ENCODE assay signal across 25 cellular contexts in the genomic region with DNA sequence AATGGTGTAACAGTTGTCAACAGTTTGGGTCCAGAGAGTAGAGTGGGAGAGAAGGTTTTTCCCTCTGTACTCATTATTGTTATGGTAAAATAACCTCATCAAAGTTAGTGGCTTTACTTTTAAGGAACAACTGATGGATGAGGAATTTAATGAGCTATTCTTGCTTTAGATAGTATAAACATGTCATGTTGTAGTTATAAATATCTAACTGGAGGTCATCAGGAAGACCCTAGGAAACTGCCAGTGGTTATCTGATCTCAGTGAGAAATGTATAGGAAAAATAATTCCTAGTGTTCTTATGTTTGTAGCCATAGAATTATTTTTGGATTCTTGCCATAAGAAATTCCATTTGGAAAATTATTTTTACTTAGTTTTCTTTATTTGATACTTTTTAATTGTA. TPM values are rescaled to one million over a fixed set of nuclear protein-coding genes. Genes with fewer than 3 reads are reported as not detected.
A peak's percentile ranks its signal among the peaks of the same experiment; 100 is the strongest.
DNase-seq lines count a peak whose midpoint lies in the region; ATAC-seq, FAIRE-seq and TF ChIP-seq lines count a peak whose summit lies in the region.
"Had no signal": no experiment of that assay in that cellular context is flagged by ENCODE, and none has a peak within 500 bp of the region (broad histone marks: within the 10 kb centered on the region; RNA-seq: fewer than 3 reads in every experiment).

No MANE protein-coding gene starts in this region.

- no peak overlapping the region for H3K27ac Mint-ChIP-seq in CD4-positive, CD25-positive, alpha-beta regulatory T cell
- peak overlapping the region; percentile 86 for H3K27ac Mint-ChIP-seq in HFFc6
- peak overlapping the region; percentile 69 to 98 (median 90) for H3K27ac Mint-ChIP-seq in naive thymus-derived CD8-positive, alpha-beta T cell
- no peak overlapping the region for H3K27ac Mint-ChIP-seq in activated CD4-positive, alpha-beta T cell treated with anti-CD3 and anti-CD28 coated beads, Interleukin-2, amount 10 ng/mL, durations not matched to agents 24 days and 14 days

- intact Hi-C loops in K562 (cut with micrococcal nuclease) = no loop called here
- intact Hi-C loops in activated CD4-positive, alpha-beta T cell treated with anti-CD3 and anti-CD28 coated beads, Interleukin-2, amount 10 ng/mL, durations not matched to agents 24 days and 14 days (cut with micrococcal nuclease) = loop anchor here (10.0 kb wide), 1 partner anchor 335 kb away; no protein-coding TSS in a partner anchor

- no peak overlapping the region for H3K4me2 ChIP-seq in K562 (ENCODE audit: insufficient read depth, low read length)

- H3K79me2 ChIP-seq in K562 (ENCODE audit: control insufficient read depth, insufficient read depth, low read length) = peaks cover 53% of the 10 kb centered on the region

- DNase-seq in CD4-positive, CD25-positive, alpha-beta regulatory T cell = no peak
- DNase-seq in HFFc6 (no peak), K562 (ENCODE audit: extremely low read depth in 1 of 4, low spot score in 3 of 4) (no peak), DMS153 treated with DMSO at 0.1 percent for 48 hours (lab: John Stamatoyannopoulos, UW; ENCODE audit: unreplicated experiment) (no peak), DMS53 (lab: John Stamatoyannopoulos, UW) (no peak)
- DNase-seq in naive thymus-derived CD8-positive, alpha-beta T cell = no peak
- DNase-seq in activated CD4-positive, alpha-beta T cell treated with anti-CD3 and anti-CD28 coated beads, Interleukin-2, amount 10 ng/mL, durations not matched to agents 24 days and 14 days = no peak
- DNase-seq: activated CD4-positive, CD25-positive, alpha-beta regulatory T cell; activated effector memory CD4-positive, alpha-beta T cell treated with Interleukin-2 at 50 U/mL for 16 hours; caudate nucleus; DMS79 treated with DMSO at 0.1 percent for 48 hours; erythroblast; gastrocnemius medialis; H7; NCI-H1105 treated with DMSO at 0.1 percent for 48 hours; NCI-H446 treated with DMSO at 0.1 percent for 48 hours; NK-92 treated with Interleukin-12 subunit alpha and Interleukin-12 subunit beta, amount 100 ng/mL, for 24 hours; stimulated activated CD4-positive, alpha-beta T cell treated with anti-CD3 and anti-CD28 coated beads, Interleukin-2, amount 100 ng/mL, for 48 hours; T-helper 9 cell; upper lobe of left lung had no signal

- TF ChIP-seq POLR2A in K562 (conservative IDR thresholded peaks at IDR 0.05) = no peak

- POLR2A ChIA-PET in K562 (lab: Yijun Ruan, JAX) = no interaction called here
- POLR2A ChIA-PET in naive thymus-derived CD8-positive, alpha-beta T cell (lab: Charles Lee) = interaction anchor here (0.5 to 1.2 kb wide), 4 partner anchors 13 to 102 kb away, joined by 3 to 6 read pairs (median 3); no protein-coding TSS in a partner anchor

- TF ChIP-seq CTCF in HFFc6 (IDR thresholded peaks at IDR 0.05) (no peak), K562 (IDR thresholded peaks at IDR 0.05 in 2 of 3, conservative IDR thresholded peaks at IDR 0.05 in 1 of 3; ENCODE audit: insufficient read depth in 2 of 3, low read depth in 1 of 3, low read length in 3 of 3) (no peak)

- FAIRE-seq in K562 (lab: Jason Lieb, UNC) = no peak
- FAIRE-seq: keratinocyte had no signal

- no peak overlapping the region for H2AFZ ChIP-seq in K562 (ENCODE audit: low read depth, low read length)

- H3K9me3 ChIP-seq in CD4-positive, CD25-positive, alpha-beta regulatory T cell (ENCODE audit: control insufficient read depth in 2 of 2, low read length in 2 of 2) = no peaks in the 10 kb centered on the region
- H3K9me3 ChIP-seq in K562 (replicated peaks; ENCODE audit: control insufficient read depth, insufficient read depth, low read depth, low read length) = no peaks in the 10 kb centered on the region
- H3K9me3 ChIP-seq: gastrocnemius medialis, upper lobe of left lung had no signal

- H3K4me1 Mint-ChIP-seq in CD4-positive, CD25-positive, alpha-beta regulatory T cell = peaks cover 31 to 55% (median 47%) of the 10 kb centered on the region in 4 donors
- peaks cover 19% of the 10 kb centered on the region for H3K4me1 Mint-ChIP-seq in HFFc6 (ENCODE audit: low read depth)
- peaks cover 21 to 63% (median 53%) of the 10 kb centered on the region in 4 donors for H3K4me1 Mint-ChIP-seq in naive thymus-derived CD8-positive, alpha-beta T cell
- H3K4me1 Mint-ChIP-seq in activated CD4-positive, alpha-beta T cell treated with anti-CD3 and anti-CD28 coated beads, Interleukin-2, amount 10 ng/mL, durations not matched to agents 24 days and 14 days = peaks cover 30% of the 10 kb centered on the region

- H3K27me3 Mint-ChIP-seq in CD4-positive, CD25-positive, alpha-beta regulatory T cell = no peaks in the 10 kb centered on the region
- no peaks in the 10 kb centered on the region; the same call in none of the 2 replicates for H3K27me3 Mint-ChIP-seq in HFFc6 (ENCODE audit: insufficient read depth)
- no peaks in the 10 kb centered on the region for H3K27me3 Mint-ChIP-seq in naive thymus-derived CD8-positive, alpha-beta T cell
- no peaks in the 10 kb centered on the region for H3K27me3 Mint-ChIP-seq in activated CD4-positive, alpha-beta T cell treated with anti-CD3 and anti-CD28 coated beads, Interleukin-2, amount 10 ng/mL, durations not matched to agents 24 days and 14 days

- H3K9me1 ChIP-seq in K562 (ENCODE audit: control insufficient read depth, insufficient read depth, low read length) = no peaks in the 10 kb centered on the region

- TF ChIP-seq EP300 in K562 (IDR thresholded peaks at IDR 0.05; ENCODE audit: low read length) = no peak

- H3K9ac ChIP-seq in K562 (ENCODE audit: insufficient read depth in 1 of 2, low read depth in 2 of 2, low read length in 2 of 2) = no peak overlapping the region

- in situ Hi-C loops in K562 (cut with MboI) = no loop called here

- peaks cover 24% of the 10 kb centered on the region for H3K36me3 Mint-ChIP-seq in CD4-positive, CD25-positive, alpha-beta regulatory T cell
- H3K36me3 Mint-ChIP-seq in HFFc6 (ENCODE audit: low read depth) = peaks cover 29% of the 10 kb centered on the region
- peaks cover 13 to 30% (median 19%) of the 10 kb centered on the region in 3 donors for H3K36me3 Mint-ChIP-seq in naive thymus-derived CD8-positive, alpha-beta T cell
- peaks cover 37% of the 10 kb centered on the region for H3K36me3 Mint-ChIP-seq in activated CD4-positive, alpha-beta T cell treated with anti-CD3 and anti-CD28 coated beads, Interleukin-2, amount 10 ng/mL, durations not matched to agents 24 days and 14 days (ENCODE audit: low read depth)

- H4K20me1 ChIP-seq in K562 (replicated peaks; ENCODE audit: control insufficient read depth, insufficient read depth, low read length) = no peaks in the 10 kb centered on the region

- TF ChIP-seq RAD21 in K562 (CRISPR knock-in tag; conservative IDR thresholded peaks at IDR 0.05 in 1 of 2, IDR thresholded peaks at IDR 0.05 in 1 of 2) = no peak

- no TSS peak for BruUV-seq in K562 (replicated peaks; lab: Mats Ljungman, UMichigan)

- no peaks in the 10 kb centered on the region for H3K27me3 ChIP-seq in CD4-positive, CD25-positive, alpha-beta regulatory T cell (ENCODE audit: control insufficient read depth, insufficient read depth, low read length)
- H3K27me3 ChIP-seq in K562 (ENCODE audit: control insufficient read depth in 2 of 2, insufficient read depth in 2 of 2, low read length in 2 of 2) = no peaks in the 10 kb centered on the region
- H3K27me3 ChIP-seq: gastrocnemius medialis, upper lobe of left lung had no signal

- H3K9me3 Mint-ChIP-seq in CD4-positive, CD25-positive, alpha-beta regulatory T cell = no peaks in the 10 kb centered on the region
- H3K9me3 Mint-ChIP-seq in HFFc6 = peaks cover 5% of the 10 kb centered on the region; the same call in 1 of the 2 replicates
- no peaks in the 10 kb centered on the region for H3K9me3 Mint-ChIP-seq in naive thymus-derived CD8-positive, alpha-beta T cell
- H3K9me3 Mint-ChIP-seq in activated CD4-positive, alpha-beta T cell treated with anti-CD3 and anti-CD28 coated beads, Interleukin-2, amount 10 ng/mL, durations not matched to agents 24 days and 14 days = peaks cover 6% of the 10 kb centered on the region

- H3K4me3 Mint-ChIP-seq in CD4-positive, CD25-positive, alpha-beta regulatory T cell = peak overlapping the region in 2 of 4 donors; percentile 10 to 73
- peak overlapping the region; percentile 31; the same call in 1 of the 2 replicates for H3K4me3 Mint-ChIP-seq in HFFc6
- H3K4me3 Mint-ChIP-seq in naive thymus-derived CD8-positive, alpha-beta T cell = peak overlapping the region in 5 of 10 donors; percentile 38 to 78 (median 58)
- no peak overlapping the region for H3K4me3 Mint-ChIP-seq in activated CD4-positive, alpha-beta T cell treated with anti-CD3 and anti-CD28 coated beads, Interleukin-2, amount 10 ng/mL, durations not matched to agents 24 days and 14 days

- no peak overlapping the region for H3K27ac ChIP-seq in CD4-positive, CD25-positive, alpha-beta regulatory T cell (ENCODE audit: insufficient read depth, low read length, poor library complexity, severe bottlenecking)
- H3K27ac ChIP-seq in K562 (ENCODE audit: extremely low read depth, low read depth, low read length) = no peak overlapping the region
- H3K27ac ChIP-seq: gastrocnemius medialis, skin epidermis had no signal

- no peak for ATAC-seq in CD4-positive, CD25-positive, alpha-beta regulatory T cell (ENCODE audit: low read depth in 2 of 2)
- no peak for ATAC-seq in K562
- no peak for ATAC-seq in naive thymus-derived CD8-positive, alpha-beta T cell
- no peak for ATAC-seq in GM18517 (IDR thresholded peaks at IDR 0.05; ENCODE audit: unreplicated experiment)
- ATAC-seq: gastrocnemius medialis, SK-N-SH treated with all-trans-retinoic acid at 6 μM for 48 hours had no signal

- peaks cover 3% of the 10 kb centered on the region for H3K36me3 ChIP-seq in CD4-positive, CD25-positive, alpha-beta regulatory T cell (ENCODE audit: control insufficient read depth, insufficient read depth, low read length)
- H3K36me3 ChIP-seq in K562 (ENCODE audit: control insufficient read depth, insufficient read depth, low read length) = peaks cover 31% of the 10 kb centered on the region

- peak overlapping the region; percentile 1 for H3K4me3 ChIP-seq in CD4-positive, CD25-positive, alpha-beta regulatory T cell (ENCODE audit: low read depth, low read length)
- no peak overlapping the region for H3K4me3 ChIP-seq in K562
- H3K4me3 ChIP-seq: gastrocnemius medialis, lung, skin epidermis, upper lobe of left lung had no signal

- H3K4me1 ChIP-seq in CD4-positive, CD25-positive, alpha-beta regulatory T cell (ENCODE audit: control insufficient read depth, insufficient read depth, low read length, poor library complexity, severe bottlenecking) = peaks cover 8% of the 10 kb centered on the region
- peaks cover 4% of the 10 kb centered on the region in 2 experiments; a peak in 1 of 5 replicates for H3K4me1 ChIP-seq in K562 (replicated peaks in 1 of 2; ENCODE audit: control insufficient read depth in 2 of 2, insufficient read depth in 2 of 2, low read length in 2 of 2)

- CTCF ChIA-PET in K562 (lab: Yijun Ruan, JAX; ENCODE audit: low intra/inter-chr PET ratio) = no interaction called here

RNA-seq across cellular contexts. Expression of a gene that starts 4.1 kb away (rescaled TPM):
- total RNA-seq in CD4-positive, CD25-positive, alpha-beta regulatory T cell = 48.0 TPM
- polyA plus RNA-seq in CD4-positive, CD25-positive, alpha-beta regulatory T cell = 10 to 100 TPM; 22.2 to 39.3 (median 32.0) TPM
- 10 to 100 TPM; 26.2 to 31.4 (median 29.7) TPM for total RNA-seq in HFFc6 (2021; fragmentation: NEBNext Ultra II Directional; extraction: Animal tissue kit (Norgen Biotek cat#: 25700))
- total RNA-seq in K562 (2011; cell fraction: chromatin; rRNA removed; ENCODE audit: low replicate concordance) = 30.3 and 108 TPM in 2 replicates
- 18.2 and 29.2 TPM in 2 replicates for total RNA-seq in K562 (2011; cell fraction: nucleolus; rRNA removed)
- 45.3 and 47.3 TPM in 2 replicates for total RNA-seq in K562 (2011; cell fraction: nucleoplasm; rRNA removed)
- total RNA-seq in K562 (2014; rRNA removed) (32.9 and 35.1 TPM in 2 replicates), K562 (2014; rRNA removed; fragmentation: Illumina TruSeq; extraction: Trizol) (42.8 and 50.0 TPM in 2 replicates), K562 (2015; rRNA removed; fragmentation: Illumina TruSeq; extraction: Trizol) (39.9 and 40.9 TPM in 2 replicates), K562 (2021) (26.7 and 31.6 TPM in 2 replicates)
- polyA plus RNA-seq in K562 (2011; rRNA removed) (19.1 and 23.6 TPM in 2 replicates), K562 (2014; fragmentation: Illumina TruSeq; extraction: Trizol) (16.4 and 21.7 TPM in 2 replicates), K562 (2014; fragmentation: Nextera tagmentation; extraction: Ambion mirVana) (1 to 10 TPM; 7.8 to 9.6 TPM), K562 (2014; rRNA removed) (13.8 and 14.4 TPM in 2 replicates)
- polyA plus RNA-seq in K562 (2011; cell fraction: cytosol; rRNA removed) = 7.0 and 8.8 TPM in 2 replicates
- 21.6 and 26.0 TPM in 2 replicates for polyA plus RNA-seq in K562 (2011; cell fraction: nucleus; rRNA removed)
- 12.3 and 12.9 TPM in 2 replicates for polyA plus RNA-seq in K562 (2012)
- polyA minus RNA-seq in K562 (2011; rRNA and poly(A)+ RNA removed) = 130 and 141 TPM in 2 replicates
- 31.3 and 32.4 TPM in 2 replicates for polyA minus RNA-seq in K562 (2011; cell fraction: cytosol; rRNA and poly(A)+ RNA removed)
- polyA minus RNA-seq in K562 (2011; cell fraction: nucleus; rRNA and poly(A)+ RNA removed) = 66.0 and 111 TPM in 2 replicates
- total RNA-seq in naive thymus-derived CD8-positive, alpha-beta T cell = 10 to 100 TPM; 78.0 to 78.4 TPM
- 10 to 100 TPM; 45.7 to 89.4 (median 62.8) TPM for polyA plus RNA-seq in naive thymus-derived CD8-positive, alpha-beta T cell
- 32.1 and 35.7 TPM in 2 replicates for total RNA-seq in activated CD4-positive, alpha-beta T cell treated with anti-CD3 and anti-CD28 coated beads, Interleukin-2, amount 10 ng/mL, durations not matched to agents 24 days and 14 days

Comparison
In these comparisons a context has a peak if more than half of its experiments do, and no peak if none do; other contexts are left out.
1. H3K27ac Mint-ChIP-seq: peak in HFFc6 (single experiment) and naive thymus-derived CD8-positive, alpha-beta T cell (10 of 10); none in CD4-positive, CD25-positive, alpha-beta regulatory T cell (0 of 3) and activated CD4-positive, alpha-beta T cell treated with anti-CD3 and anti-CD28 coated beads, Interleukin-2, amount 10 ng/mL, durations not matched to agents 24 days and 14 days (single experiment).